In genomic region chr3:152353578-152353977, GRCh38 we compare ENCODE assay signal across 30 cellular contexts.
DNase-seq lines count a peak whose midpoint lies in the region; ATAC-seq and TF ChIP-seq lines count a peak whose summit lies in the region.
"Had no signal": no experiment of that assay in that cellular context is flagged by ENCODE, and none has a peak within 500 bp of the region (broad histone marks: within the 10 kb centered on the region; RNA-seq: fewer than 3 reads in every experiment).

No MANE protein-coding gene starts in this region.

- peaks cover 28% of the 10 kb centered on the region for H3K36me3 Mint-ChIP-seq in activated CD4-positive, alpha-beta T cell treated with anti-CD3 and anti-CD28 coated beads, Interleukin-2, amount 10 ng/mL, durations not matched to agents 24 days and 14 days (ENCODE audit: low read depth)
- H3K36me3 Mint-ChIP-seq in CD8-positive, alpha-beta memory T cell: peaks cover 0 to 50% (median 22%) of the 10 kb centered on the region in 3 donors
- peaks cover 48% of the 10 kb centered on the region for H3K36me3 Mint-ChIP-seq in activated CD8-positive, alpha-beta T cell treated with anti-CD3 and anti-CD28 coated beads for 36 hours (ENCODE audit: low read depth)
- peaks cover 0 to 58% (median 17%) of the 10 kb centered on the region in 3 donors for H3K36me3 Mint-ChIP-seq in naive thymus-derived CD8-positive, alpha-beta T cell
- H3K36me3 Mint-ChIP-seq: mesothelial cell of epicardium had no signal

- no peak overlapping the region for H2BK120ac ChIP-seq in neuronal stem cell (ENCODE audit: low read depth, low read length)

- POLR2A ChIA-PET in CD8-positive, alpha-beta memory T cell (lab: Charles Lee): no interaction called here
- POLR2A ChIA-PET in activated CD8-positive, alpha-beta T cell treated with anti-CD3 and anti-CD28 coated beads for 36 hours (lab: Charles Lee): no interaction called here
- POLR2A ChIA-PET in naive thymus-derived CD8-positive, alpha-beta T cell (lab: Charles Lee): interaction anchor here (0.5 kb wide), 1 partner anchor 37 kb away, joined by 5 read pairs; no protein-coding TSS in a partner anchor

- no peaks in the 10 kb centered on the region for H3K27me3 ChIP-seq in CD8-positive, alpha-beta memory T cell (ENCODE audit: insufficient read depth, low read length, poor library complexity, severe bottlenecking)
- H3K27me3 ChIP-seq in neuronal stem cell (ENCODE audit: control insufficient read depth in 3 of 3, insufficient read depth in 3 of 3, low read depth in 1 of 3, low read length in 3 of 3): no peaks in the 10 kb centered on the region
- H3K27me3 ChIP-seq: esophagus muscularis mucosa, right lobe of liver, stomach, tibial artery had no signal

- H3K79me1 ChIP-seq in neuronal stem cell (ENCODE audit: low read depth, low read length): no peaks in the 10 kb centered on the region

- no peaks in the 10 kb centered on the region for H3K9me3 Mint-ChIP-seq in activated CD4-positive, alpha-beta T cell treated with anti-CD3 and anti-CD28 coated beads, Interleukin-2, amount 10 ng/mL, durations not matched to agents 24 days and 14 days
- H3K9me3 Mint-ChIP-seq in CD8-positive, alpha-beta memory T cell: no peaks in the 10 kb centered on the region
- no peaks in the 10 kb centered on the region for H3K9me3 Mint-ChIP-seq in activated CD8-positive, alpha-beta T cell treated with anti-CD3 and anti-CD28 coated beads for 36 hours
- H3K9me3 Mint-ChIP-seq in naive thymus-derived CD8-positive, alpha-beta T cell: no peaks in the 10 kb centered on the region
- H3K9me3 Mint-ChIP-seq: effector memory CD8-positive, alpha-beta T cell; H9; mesothelial cell of epicardium had no signal

- no peak overlapping the region for H3K27ac Mint-ChIP-seq in activated CD4-positive, alpha-beta T cell treated with anti-CD3 and anti-CD28 coated beads, Interleukin-2, amount 10 ng/mL, durations not matched to agents 24 days and 14 days
- peak overlapping the region in 6 of 8 donors; percentile 6 to 75 (median 56) for H3K27ac Mint-ChIP-seq in CD8-positive, alpha-beta memory T cell
- H3K27ac Mint-ChIP-seq in activated CD8-positive, alpha-beta T cell treated with anti-CD3 and anti-CD28 coated beads for 36 hours: peak overlapping the region; percentile 43
- peak overlapping the region in 8 of 10 donors; percentile 33 to 90 (median 70) for H3K27ac Mint-ChIP-seq in naive thymus-derived CD8-positive, alpha-beta T cell
- H3K27ac Mint-ChIP-seq: mesothelial cell of epicardium had no signal

- TF ChIP-seq CTCF in activated CD8-positive, alpha-beta T cell treated with anti-CD3 and anti-CD28 coated beads for 36 hours (IDR thresholded peaks at IDR 0.05): no peak

- H4K91ac ChIP-seq in neuronal stem cell (ENCODE audit: low read depth, low read length, poor library complexity): no peak overlapping the region

- H3K18ac ChIP-seq in neuronal stem cell (ENCODE audit: low read length): no peak overlapping the region

- peak; percentile 30 for DNase-seq in activated CD4-positive, alpha-beta T cell treated with anti-CD3 and anti-CD28 coated beads, Interleukin-2, amount 10 ng/mL, durations not matched to agents 24 days and 14 days
- DNase-seq in activated CD4-positive, alpha-beta T cell treated with anti-CD3 and anti-CD28 coated beads, Interleukin-2, amount 50 U/mL, for 48 hours: no peak
- no peak for DNase-seq in CD8-positive, alpha-beta memory T cell
- DNase-seq in activated CD8-positive, alpha-beta T cell treated with anti-CD3 and anti-CD28 coated beads for 36 hours: no peak
- no peak for DNase-seq in naive thymus-derived CD8-positive, alpha-beta T cell
- no peak for DNase-seq in NCI-H82 (lab: John Stamatoyannopoulos, UW)
- no peak for DNase-seq in DMS79 (lab: John Stamatoyannopoulos, UW)
- no peak for DNase-seq in neuronal stem cell (ENCODE audit: low spot score)
- DNase-seq: activated CD4-positive, CD25-positive, alpha-beta regulatory T cell treated with anti-CD3 and anti-CD28 coated beads, Interleukin-2, amount 50 U/mL, for 72 hours; activated effector memory CD4-positive, alpha-beta T cell treated with anti-CD3 and anti-CD28 coated beads, Interleukin-2, amount 50 U/mL, for 16 hours; Caco-2; effector memory CD8-positive, alpha-beta T cell; H9; hippocampal formation; left ventricle myocardium inferior; NCI-H1694; NCI-H2171; NCI-H510A treated with DMSO at 0.1 percent for 48 hours; NK-92 treated with Interleukin-12 subunit alpha and Interleukin-12 subunit beta, amount 100 ng/mL, for 24 hours; PC-9; posterior cingulate gyrus; right lobe of liver; SHP77; stimulated activated CD4-positive, alpha-beta T cell treated with anti-CD3 and anti-CD28 coated beads, Interleukin-4, amount 100 ng/mL, for 4 hours; stomach; tibial artery had no signal

- no peak for ATAC-seq in activated CD8-positive, alpha-beta T cell treated with anti-CD3 and anti-CD28 coated beads for 36 hours
- ATAC-seq in naive thymus-derived CD8-positive, alpha-beta T cell: no peak
- ATAC-seq: effector memory CD8-positive, alpha-beta T cell; right lobe of liver had no signal

- no peak overlapping the region for H3K4me3 ChIP-seq in CD8-positive, alpha-beta memory T cell (ENCODE audit: low read length)
- H3K4me3 ChIP-seq in neuronal stem cell (ENCODE audit: low read length in 2 of 2): no peak overlapping the region
- H3K4me3 ChIP-seq: coronary artery, esophagus muscularis mucosa, left ventricle myocardium inferior, PC-9, right lobe of liver, stomach, tibial artery had no signal

- H2BK12ac ChIP-seq in neuronal stem cell (ENCODE audit: low read length): no peak overlapping the region

- no peak overlapping the region for H3K4ac ChIP-seq in neuronal stem cell (ENCODE audit: low read length)

- no peak overlapping the region for H3K14ac ChIP-seq in neuronal stem cell (ENCODE audit: low read length)

- no peak overlapping the region for H2BK5ac ChIP-seq in neuronal stem cell (ENCODE audit: low read length)

- H3K36me3 ChIP-seq in CD8-positive, alpha-beta memory T cell (ENCODE audit: insufficient read depth, low read length): peaks cover 7% of the 10 kb centered on the region
- H3K36me3 ChIP-seq in neuronal stem cell (replicated peaks in 1 of 2; ENCODE audit: control insufficient read depth in 2 of 2, insufficient read depth in 2 of 2, low read length in 2 of 2): no peaks in the 10 kb centered on the region
- H3K36me3 ChIP-seq: esophagus muscularis mucosa, left ventricle myocardium inferior, right lobe of liver, stomach, tibial artery had no signal

- peaks cover 38% of the 10 kb centered on the region for H3K4me1 Mint-ChIP-seq in activated CD4-positive, alpha-beta T cell treated with anti-CD3 and anti-CD28 coated beads, Interleukin-2, amount 10 ng/mL, durations not matched to agents 24 days and 14 days
- H3K4me1 Mint-ChIP-seq in CD8-positive, alpha-beta memory T cell: peaks cover 57 to 63% (median 60%) of the 10 kb centered on the region in 3 donors
- peaks cover 51% of the 10 kb centered on the region for H3K4me1 Mint-ChIP-seq in activated CD8-positive, alpha-beta T cell treated with anti-CD3 and anti-CD28 coated beads for 36 hours (ENCODE audit: low read depth)
- H3K4me1 Mint-ChIP-seq in naive thymus-derived CD8-positive, alpha-beta T cell: peaks cover 19 to 73% (median 55%) of the 10 kb centered on the region in 4 donors
- H3K4me1 Mint-ChIP-seq: mesothelial cell of epicardium had no signal

- CTCF ChIA-PET in CD8-positive, alpha-beta memory T cell (lab: Charles Lee): no interaction called here
- CTCF ChIA-PET in activated CD8-positive, alpha-beta T cell treated with anti-CD3 and anti-CD28 coated beads for 36 hours (lab: Charles Lee): no interaction called here

- H3K23ac ChIP-seq in neuronal stem cell (ENCODE audit: low read depth, low read length, poor library complexity): no peak overlapping the region

- H4K8ac ChIP-seq in neuronal stem cell (ENCODE audit: low read depth, low read length): no peak overlapping the region

- no peaks in the 10 kb centered on the region for H3K27me3 Mint-ChIP-seq in activated CD4-positive, alpha-beta T cell treated with anti-CD3 and anti-CD28 coated beads, Interleukin-2, amount 10 ng/mL, durations not matched to agents 24 days and 14 days
- H3K27me3 Mint-ChIP-seq in CD8-positive, alpha-beta memory T cell: no peaks in the 10 kb centered on the region
- no peaks in the 10 kb centered on the region for H3K27me3 Mint-ChIP-seq in activated CD8-positive, alpha-beta T cell treated with anti-CD3 and anti-CD28 coated beads for 36 hours
- H3K27me3 Mint-ChIP-seq in naive thymus-derived CD8-positive, alpha-beta T cell: no peaks in the 10 kb centered on the region
- H3K27me3 Mint-ChIP-seq: effector memory CD8-positive, alpha-beta T cell had no signal

- H3K4me1 ChIP-seq in CD8-positive, alpha-beta memory T cell (ENCODE audit: insufficient read depth, low read length): peaks cover 69% of the 10 kb centered on the region
- H3K4me1 ChIP-seq in neuronal stem cell (ENCODE audit: control insufficient read depth in 2 of 2, insufficient read depth in 1 of 2, low read depth in 1 of 2, low read length in 2 of 2): peaks cover 0 to 4% of the 10 kb centered on the region in 2 donors

- no peak overlapping the region for H3K9ac ChIP-seq in neuronal stem cell (ENCODE audit: low read depth, low read length, poor library complexity)

- no peak overlapping the region for H3K4me2 ChIP-seq in neuronal stem cell (ENCODE audit: insufficient read depth, low read length, poor library complexity, severe bottlenecking)
- H3K4me2 ChIP-seq: PC-9 had no signal

- H3K9me3 ChIP-seq in CD8-positive, alpha-beta memory T cell (ENCODE audit: low read length): no peaks in the 10 kb centered on the region
- H3K9me3 ChIP-seq in neuronal stem cell (replicated peaks in 1 of 2; ENCODE audit: control insufficient read depth in 2 of 2, insufficient read depth in 1 of 2, low read depth in 1 of 2, low read length in 2 of 2): no peaks in the 10 kb centered on the region
- H3K9me3 ChIP-seq: Caco-2, esophagus muscularis mucosa, left ventricle myocardium inferior, right lobe of liver, stomach, tibial artery had no signal

- H2AK5ac ChIP-seq in neuronal stem cell (ENCODE audit: low read depth, low read length): no peak overlapping the region

- no peak overlapping the region for H2BK15ac ChIP-seq in neuronal stem cell (ENCODE audit: low read length)

- intact Hi-C loops in activated CD4-positive, alpha-beta T cell treated with anti-CD3 and anti-CD28 coated beads, Interleukin-2, amount 10 ng/mL, durations not matched to agents 24 days and 14 days (cut with micrococcal nuclease): no loop called here
- intact Hi-C loops in activated CD8-positive, alpha-beta T cell treated with anti-CD3 and anti-CD28 coated beads for 36 hours (cut with micrococcal nuclease): no loop called here

- H3K27ac ChIP-seq in CD8-positive, alpha-beta memory T cell (ENCODE audit: low read depth, low read length): no peak overlapping the region
- no peak overlapping the region for H3K27ac ChIP-seq in neuronal stem cell (replicated peaks; ENCODE audit: low read length)
- H3K27ac ChIP-seq: coronary artery, HL-60, PC-9, right lobe of liver, stomach had no signal

- no peak overlapping the region for H2AFZ ChIP-seq in neuronal stem cell (ENCODE audit: low read length)
- H2AFZ ChIP-seq: PC-9 had no signal

- no peak overlapping the region for H3K4me3 Mint-ChIP-seq in activated CD4-positive, alpha-beta T cell treated with anti-CD3 and anti-CD28 coated beads, Interleukin-2, amount 10 ng/mL, durations not matched to agents 24 days and 14 days
- H3K4me3 Mint-ChIP-seq in CD8-positive, alpha-beta memory T cell: peak overlapping the region in 1 of 7 donors; percentile 1
- no peak overlapping the region for H3K4me3 Mint-ChIP-seq in activated CD8-positive, alpha-beta T cell treated with anti-CD3 and anti-CD28 coated beads for 36 hours
- peak overlapping the region in 3 of 10 donors; percentile 11 to 21 (median 16) for H3K4me3 Mint-ChIP-seq in naive thymus-derived CD8-positive, alpha-beta T cell
- H3K4me3 Mint-ChIP-seq: H9, mesothelial cell of epicardium had no signal
